ENCODE assay signal across 11 cellular contexts in genomic region chr12:110107369-110108281, GRCh38. TPM values are rescaled to one million over a fixed set of nuclear protein-coding genes. Genes with fewer than 3 reads are reported as not detected.
DNase-seq lines count a peak whose midpoint lies in the region; ATAC-seq, FAIRE-seq and TF ChIP-seq lines count a peak whose summit lies in the region.
"Had no signal": no experiment of that assay in that cellular context is flagged by ENCODE, and none has a peak within 500 bp of the region (broad histone marks: within the 10 kb centered on the region; RNA-seq: fewer than 3 reads in every experiment).

No MANE protein-coding gene starts in this region.

- H3K4me3 Mint-ChIP-seq in osteocyte (ENCODE audit: unreplicated experiment): peak overlapping the region; percentile 15
- no peak overlapping the region for H3K4me3 Mint-ChIP-seq in activated T-cell treated with anti-CD3 and anti-CD28 coated beads, Interleukin-2, amount 50 U/mL, for 4 hours

- no peaks in the 10 kb centered on the region for H3K36me3 ChIP-seq in fibroblast of lung (ENCODE audit: control insufficient read depth, insufficient read depth, low read length)

- CTCF ChIA-PET in AG04450 (lab: Charles Lee): no interaction called here

- no peak overlapping the region for H3K4me3 ChIP-seq in AG04450 (ENCODE audit: low read depth, low read length)
- H3K4me3 ChIP-seq in fibroblast of lung (replicated peaks in 1 of 4; ENCODE audit: control extremely low read depth in 1 of 4, insufficient read depth in 1 of 4, low read depth in 3 of 4, low read length in 4 of 4): no peak overlapping the region
- H3K4me3 ChIP-seq: PC-9 had no signal

- H3K4me2 ChIP-seq in fibroblast of lung (ENCODE audit: extremely low read depth, insufficient read depth, low read length): peak overlapping the region; percentile 74
- H3K4me2 ChIP-seq: PC-9 had no signal

- no peaks in the 10 kb centered on the region for H3K9me3 Mint-ChIP-seq in osteocyte (ENCODE audit: unreplicated experiment)
- no peaks in the 10 kb centered on the region for H3K9me3 Mint-ChIP-seq in activated T-cell treated with anti-CD3 and anti-CD28 coated beads, Interleukin-2, amount 50 U/mL, for 4 hours

- peak; percentile 84 for FAIRE-seq in RCC 7860 (lab: Jason Lieb, UNC)

- H3K27me3 ChIP-seq in AG04450 (ENCODE audit: control insufficient read depth, insufficient read depth, low read length) (no peaks in the 10 kb centered on the region), fibroblast of lung (ENCODE audit: control insufficient read depth, insufficient read depth, low read length) (no peaks in the 10 kb centered on the region)

- H3K4me1 Mint-ChIP-seq in osteocyte (ENCODE audit: unreplicated experiment): peaks cover 36% of the 10 kb centered on the region
- H3K4me1 Mint-ChIP-seq in activated T-cell treated with anti-CD3 and anti-CD28 coated beads, Interleukin-2, amount 50 U/mL, for 4 hours (ENCODE audit: low read depth): no peaks in the 10 kb centered on the region

- H3K79me2 ChIP-seq in fibroblast of lung (ENCODE audit: control insufficient read depth, insufficient read depth, low read length): no peaks in the 10 kb centered on the region

- H3K27me3 Mint-ChIP-seq in osteocyte (ENCODE audit: unreplicated experiment): no peaks in the 10 kb centered on the region
- peaks cover 11% of the 10 kb centered on the region for H3K27me3 Mint-ChIP-seq in activated T-cell treated with anti-CD3 and anti-CD28 coated beads, Interleukin-2, amount 50 U/mL, for 4 hours (ENCODE audit: low read depth)

- H3K27ac Mint-ChIP-seq in osteocyte (ENCODE audit: unreplicated experiment): peak overlapping the region; percentile 58

- H3K36me3 Mint-ChIP-seq in osteocyte (ENCODE audit: unreplicated experiment): no peaks in the 10 kb centered on the region
- H3K36me3 Mint-ChIP-seq in activated T-cell treated with anti-CD3 and anti-CD28 coated beads, Interleukin-2, amount 50 U/mL, for 4 hours (ENCODE audit: insufficient read depth): no peaks in the 10 kb centered on the region

- no peak overlapping the region for H2AFZ ChIP-seq in fibroblast of lung (ENCODE audit: low read length)
- H2AFZ ChIP-seq: PC-9 had no signal

- no peaks in the 10 kb centered on the region for H4K20me1 ChIP-seq in fibroblast of lung (ENCODE audit: control insufficient read depth, extremely low read depth, insufficient read depth, low read length)

- POLR2A ChIA-PET in AG04450 (lab: Yijun Ruan, JAX): interaction anchor here (0.6 kb wide), 1 partner anchor 173 kb away, joined by 4 read pairs; no protein-coding TSS in a partner anchor

- no peak for ATAC-seq in activated T-cell treated with anti-CD3 and anti-CD28 coated beads, Interleukin-2, amount 50 U/mL, for 4 hours
- no peak for ATAC-seq in HG02763 (IDR thresholded peaks at IDR 0.05; ENCODE audit: unreplicated experiment)

- H3K27ac ChIP-seq in AG04450 (ENCODE audit: low read depth, low read length): peak overlapping the region; percentile 98
- peak overlapping the region; percentile 90 for H3K27ac ChIP-seq in fibroblast of lung (ENCODE audit: insufficient read depth, low read length)
- H3K27ac ChIP-seq: PC-9 had no signal

- DNase-seq in AG04450 (ENCODE audit: low read depth, low spot score) (peak; percentile 67), RCC 7860 (ENCODE audit: low spot score) (peak; percentile 86), fibroblast of lung (ENCODE audit: low read depth in 2 of 2) (peak; percentile 93 to 98), osteocyte (ENCODE audit: extremely low spot score, unreplicated experiment) (no peak), inferior parietal cortex (ENCODE audit: extremely low spot score) (no peak)
- DNase-seq in stimulated activated CD4-positive, alpha-beta T cell treated with anti-CD3 and anti-CD28 coated beads, Interleukin-4, amount 100 ng/mL, for 1 hour: no peak
- no peak for DNase-seq in activated T-cell treated with anti-CD3 and anti-CD28 coated beads, Interleukin-2, amount 50 U/mL, for 4 hours
- DNase-seq: activated T-cell treated with anti-CD3 and anti-CD28 coated beads for 4 hours; PC-9; stimulated activated CD4-positive, alpha-beta T cell treated with anti-CD3 and anti-CD28 coated beads, Interleukin-4, amount 100 ng/mL, for 4 hours had no signal

- H3K9ac ChIP-seq in fibroblast of lung (ENCODE audit: insufficient read depth, low read length): no peak overlapping the region

- H3K9me3 ChIP-seq in AG04450 (ENCODE audit: control insufficient read depth, insufficient read depth, low read length) (peaks cover 12% of the 10 kb centered on the region), fibroblast of lung (ENCODE audit: control insufficient read depth, insufficient read depth, low read depth, low read length) (no peaks in the 10 kb centered on the region)

- H3K4me1 ChIP-seq in fibroblast of lung (ENCODE audit: control insufficient read depth, extremely low read depth, insufficient read depth, low read length): peaks cover 21% of the 10 kb centered on the region

- TF ChIP-seq CTCF in AG04450 (IDR thresholded peaks at IDR 0.05; ENCODE audit: low read depth, low read length) (no peak), fibroblast of lung (conservative IDR thresholded peaks at IDR 0.05 in 1 of 2, IDR thresholded peaks at IDR 0.05 in 1 of 2; ENCODE audit: low read depth in 1 of 2, low read length in 2 of 2) (no peak), osteocyte (IDR thresholded peaks at IDR 0.05) (no peak)

RNA-seq across cellular contexts. Expression of gene IFT81, which starts 16.5 kb away (rescaled TPM):
- polyA plus RNA-seq in AG04450 (2011; rRNA removed) (13.3 and 22.1 TPM in 2 replicates), fibroblast of lung (13.1 and 17.7 TPM in 2 replicates)
- polyA minus RNA-seq in AG04450 (2011; rRNA and poly(A)+ RNA removed): 3.9 and 8.8 TPM in 2 replicates
- total RNA-seq in fibroblast of lung (23.6 and 33.1 TPM in 2 replicates), osteocyte (13.1 TPM in 2 replicates)
- polyA plus RNA-seq in fibroblast of lung (2012): 8.8 and 11.7 TPM in 2 replicates
- 0.33 and 0.59 TPM in 2 replicates for polyA minus RNA-seq in fibroblast of lung (ENCODE audit: low replicate concordance)
- 1 to 10 TPM; 1.7 to 2.0 (median 1.7) TPM for total RNA-seq in activated T-cell treated with anti-CD3 and anti-CD28 coated beads, Interleukin-2, amount 50 U/mL, for 4 hours

RNA-seq across cellular contexts. Expression of gene C12orf76, which starts 59.3 kb away (rescaled TPM):
- polyA plus RNA-seq in AG04450 (2011; rRNA removed): 9.2 and 11.4 TPM in 2 replicates
- 4.6 and 4.9 TPM in 2 replicates for polyA minus RNA-seq in AG04450 (2011; rRNA and poly(A)+ RNA removed)
- 17.2 and 20.8 TPM in 2 replicates for total RNA-seq in fibroblast of lung
- polyA plus RNA-seq in fibroblast of lung: 5.5 and 8.5 TPM in 2 replicates
- polyA plus RNA-seq in fibroblast of lung (2012): 5.1 and 10.2 TPM in 2 replicates
- 1.6 and 16.4 TPM in 2 replicates for polyA minus RNA-seq in fibroblast of lung (ENCODE audit: low replicate concordance)
- 13.7 and 14.5 TPM in 2 replicates for total RNA-seq in osteocyte
- 1 to 10 TPM; 5.9 to 6.8 (median 6.4) TPM for total RNA-seq in activated T-cell treated with anti-CD3 and anti-CD28 coated beads, Interleukin-2, amount 50 U/mL, for 4 hours

Comparison
In these comparisons a context has a peak if more than half of its experiments do, and no peak if none do; other contexts are left out.
1. DNase-seq: peak in AG04450 (single experiment), RCC 7860 (single experiment) and fibroblast of lung (2 of 2); none in osteocyte (single experiment), stimulated activated CD4-positive, alpha-beta T cell treated with anti-CD3 and anti-CD28 coated beads, Interleukin-4, amount 100 ng/mL, for 1 hour (single experiment), activated T-cell treated with anti-CD3 and anti-CD28 coated beads, Interleukin-2, amount 50 U/mL, for 4 hours (single experiment) and inferior parietal cortex (single experiment).